In genomic region chr7:27576360-27576944, GRCh38 we compare ENCODE assay signal across 8 cellular contexts.
A peak's percentile ranks its signal among the peaks of the same experiment; 100 is the strongest.
DNase-seq lines count a peak whose midpoint lies in the region; ATAC-seq and TF ChIP-seq lines count a peak whose summit lies in the region.

No MANE protein-coding gene starts in this region.

- H3K36me3 ChIP-seq in Caco-2 (ENCODE audit: control insufficient read depth, insufficient read depth, low read length) (no peaks in the 10 kb centered on the region), PC-9 (ENCODE audit: low read depth) (no peaks in the 10 kb centered on the region)
- no peaks in the 10 kb centered on the region for H3K36me3 ChIP-seq in naive thymus-derived CD4-positive, alpha-beta T cell (ENCODE audit: control insufficient read depth in 2 of 3, insufficient read depth in 3 of 3, low read length in 3 of 3)

- H3K9me3 ChIP-seq in Caco-2 (no peaks in the 10 kb centered on the region), PC-9 (ENCODE audit: insufficient read depth, low read depth) (no peaks in the 10 kb centered on the region)
- H3K9me3 ChIP-seq in naive thymus-derived CD4-positive, alpha-beta T cell (ENCODE audit: control insufficient read depth in 2 of 3, low read length in 3 of 3) = no peaks in the 10 kb centered on the region

- no peaks in the 10 kb centered on the region for H3K9me3 Mint-ChIP-seq in Caco-2 (ENCODE audit: unreplicated experiment)
- H3K9me3 Mint-ChIP-seq in naive thymus-derived CD4-positive, alpha-beta T cell = peaks cover 0 to 1% (median 0%) of the 10 kb centered on the region in 11 donors

- H3K4me1 Mint-ChIP-seq in Caco-2 (ENCODE audit: low read depth, unreplicated experiment) = no peaks in the 10 kb centered on the region
- peaks cover 0 to 6% (median 0%) of the 10 kb centered on the region in 7 donors for H3K4me1 Mint-ChIP-seq in naive thymus-derived CD4-positive, alpha-beta T cell

- POLR2A ChIA-PET in Caco-2 (lab: Charles Lee) (no interaction called here), PC-9 (lab: Charles Lee; ENCODE audit: unreplicated experiment) (interaction anchor here (0.7 kb wide), 1 partner anchor 313 kb away, joined by 9 read pairs; no protein-coding TSS in a partner anchor)
- POLR2A ChIA-PET in naive thymus-derived CD4-positive, alpha-beta T cell (lab: Charles Lee) = no interaction called here

- no peaks in the 10 kb centered on the region for H4K20me1 ChIP-seq in PC-9 (ENCODE audit: insufficient read depth)

- peaks cover 12% of the 10 kb centered on the region; the same call in 1 of the 2 replicates for H3K4me1 ChIP-seq in Caco-2
- no peaks in the 10 kb centered on the region for H3K4me1 ChIP-seq in PC-9 (replicated peaks; ENCODE audit: insufficient read depth)
- H3K4me1 ChIP-seq in naive thymus-derived CD4-positive, alpha-beta T cell (ENCODE audit: control insufficient read depth in 2 of 2, insufficient read depth in 2 of 2, low read length in 2 of 2) = no peaks in the 10 kb centered on the region

- ATAC-seq in naive thymus-derived CD4-positive, alpha-beta T cell = peak; percentile 67
- ATAC-seq in GM18498 (IDR thresholded peaks at IDR 0.05; ENCODE audit: unreplicated experiment) = no peak

- no peak overlapping the region for H3K4me2 ChIP-seq in PC-9

- H3K27ac Mint-ChIP-seq in Caco-2 (ENCODE audit: unreplicated experiment) = no peak overlapping the region
- H3K27ac Mint-ChIP-seq in naive thymus-derived CD4-positive, alpha-beta T cell = no peak overlapping the region

- H2AFZ ChIP-seq in PC-9 = no peak overlapping the region

- BruUV-seq in Caco-2 (replicated peaks; lab: Mats Ljungman, UMichigan) (no TSS peak), PC-9 (replicated peaks; lab: Mats Ljungman, UMichigan) (no TSS peak)

- 0 out of 2 replicates have a peak, but pooled peaks cover 6% of the 10 kb centered on the region for H3F3A ChIP-seq in PC-9 (ENCODE audit: insufficient read depth, low read depth)

- H3K27me3 Mint-ChIP-seq in Caco-2 (ENCODE audit: insufficient read depth, unreplicated experiment) = no peaks in the 10 kb centered on the region
- peaks cover 0 to 3% (median 0%) of the 10 kb centered on the region in 5 donors for H3K27me3 Mint-ChIP-seq in naive thymus-derived CD4-positive, alpha-beta T cell

- no peaks in the 10 kb centered on the region for H3K27me3 ChIP-seq in Caco-2 (replicated peaks; ENCODE audit: control insufficient read depth, insufficient read depth, low read length)
- no peaks in the 10 kb centered on the region for H3K27me3 ChIP-seq in PC-9 (ENCODE audit: insufficient read depth, low read depth)
- H3K27me3 ChIP-seq in naive thymus-derived CD4-positive, alpha-beta T cell (ENCODE audit: control insufficient read depth in 2 of 2, insufficient read depth in 2 of 2, low read length in 2 of 2) = no peaks in the 10 kb centered on the region

- CTCF ChIA-PET in Caco-2 (lab: Charles Lee) = no interaction called here
- CTCF ChIA-PET in PC-9 (lab: Charles Lee) = interaction anchor here (0.6 to 1.2 kb wide), 5 partner anchors 141 to 381 kb away, joined by 3 to 9 read pairs (median 4); partner anchors contain the start of gene HOXA13
- CTCF ChIA-PET in naive thymus-derived CD4-positive, alpha-beta T cell (lab: Charles Lee) = interaction anchor here (0.6 to 1.7 kb wide), 6 partner anchors 11 to 381 kb away, joined by 3 to 10 read pairs (median 3); partner anchors contain the start of gene HIBADH

- no peaks in the 10 kb centered on the region for H3K79me2 ChIP-seq in PC-9 (ENCODE audit: low read depth)

- no peak overlapping the region for H3K27ac ChIP-seq in PC-9
- no peak overlapping the region for H3K27ac ChIP-seq in naive thymus-derived CD4-positive, alpha-beta T cell (ENCODE audit: low read depth, low read length)

- peak in 1 of 2 experiments; percentile 56 for DNase-seq in Caco-2
- peak; percentile 15 for DNase-seq in KG1 (lab: John Stamatoyannopoulos, UW)
- DNase-seq in PC-9 = no peak
- DNase-seq in epidermal melanocyte (ENCODE audit: insufficient read length, low spot score) = peak; percentile 38
- DNase-seq in naive thymus-derived CD4-positive, alpha-beta T cell = peak in 5 of 9 donors; percentile 15 to 38 (median 29)
- no peak for DNase-seq in stimulated activated CD4-positive, alpha-beta T cell treated with anti-CD3 and anti-CD28 coated beads, Interleukin-4, amount 100 ng/mL, for 4 hours
- DNase-seq in GDM1 (lab: John Stamatoyannopoulos, UW) = no peak

- no peak overlapping the region for H3K4me3 ChIP-seq in Caco-2 (ENCODE audit: low read depth, low read length)
- no peak overlapping the region for H3K4me3 ChIP-seq in PC-9
- H3K4me3 ChIP-seq in naive thymus-derived CD4-positive, alpha-beta T cell (ENCODE audit: low read length) = no peak overlapping the region

- no peaks in the 10 kb centered on the region for H3K9me2 ChIP-seq in PC-9 (ENCODE audit: insufficient read depth)

- H3K36me3 Mint-ChIP-seq in Caco-2 (ENCODE audit: insufficient read depth, unreplicated experiment) = no peaks in the 10 kb centered on the region
- peaks cover 0 to 14% (median 8%) of the 10 kb centered on the region in 5 donors for H3K36me3 Mint-ChIP-seq in naive thymus-derived CD4-positive, alpha-beta T cell

- TF ChIP-seq CTCF in Caco-2 (IDR thresholded peaks at IDR 0.05; ENCODE audit: insufficient read depth in 1 of 2, low read depth in 1 of 2, low read length in 1 of 2, severe bottlenecking in 1 of 2, unreplicated experiment in 1 of 2) = peak; percentile 60 to 62
- TF ChIP-seq CTCF in PC-9 (conservative IDR thresholded peaks at IDR 0.05) = peak; percentile 91

- intact Hi-C loops in Caco-2 (cut with micrococcal nuclease; ENCODE audit: unreplicated experiment) (loop anchor here (1.0 to 10.0 kb wide), 4 partner anchors 142 to 380 kb away; no protein-coding TSS in a partner anchor), PC-9 (cut with micrococcal nuclease; ENCODE audit: unreplicated experiment) (loop anchor here (1.0 to 5.0 kb wide), 7 partner anchors 196 to 516 kb away; partner anchors contain the start of gene HOXA13)
- intact Hi-C loops in naive thymus-derived CD4-positive, alpha-beta T cell (cut with micrococcal nuclease) = loop anchor here (1.0 to 5.0 kb wide), 4 partner anchors 196 to 444 kb away; no protein-coding TSS in a partner anchor

- no peak overlapping the region for H3K4me3 Mint-ChIP-seq in Caco-2 (ENCODE audit: unreplicated experiment)
- H3K4me3 Mint-ChIP-seq in naive thymus-derived CD4-positive, alpha-beta T cell = no peak overlapping the region

Comparison
In these comparisons a context has a peak if more than half of its experiments do, and no peak if none do; other contexts are left out.
1. DNase-seq: peak in KG1 (single experiment), epidermal melanocyte (single experiment) and naive thymus-derived CD4-positive, alpha-beta T cell (5 of 9); none in PC-9 (0 of 2), stimulated activated CD4-positive, alpha-beta T cell treated with anti-CD3 and anti-CD28 coated beads, Interleukin-4, amount 100 ng/mL, for 4 hours (0 of 2) and GDM1 (single experiment).